Comparison of ENCODE assay signal across 11 cellular contexts in genomic region chrX:85379174-85379907, GRCh38. TPM values are rescaled to one million over a fixed set of nuclear protein-coding genes. Genes with fewer than 3 reads are reported as not detected.
A peak's percentile ranks its signal among the peaks of the same experiment; 100 is the strongest.
DNase-seq lines count a peak whose midpoint lies in the region; ATAC-seq, FAIRE-seq and TF ChIP-seq lines count a peak whose summit lies in the region.
"Had no signal": no experiment of that assay in that cellular context is flagged by ENCODE, and none has a peak within 500 bp of the region (broad histone marks: within the 10 kb centered on the region; RNA-seq: fewer than 3 reads in every experiment).

POF1B (minus strand) TSS chrX:85379665; CDS start chrX:85379454, 211 bp downstream.

- ATAC-seq in HG03159 (IDR thresholded peaks at IDR 0.05; ENCODE audit: unreplicated experiment) = peak; percentile 60
- 0 out of 3 replicates have a peak, but pooled peaks have one; percentile 42 for ATAC-seq in RWPE2 (ENCODE audit: low read depth)
- no peak for ATAC-seq in GM18511 (IDR thresholded peaks at IDR 0.05; ENCODE audit: unreplicated experiment)

- peak within 1 kb of the TSS; percentile 91 for H3K4me2 ChIP-seq in keratinocyte (ENCODE audit: control insufficient read depth, extremely low read depth, insufficient read depth, low read depth, low read length)

- TF ChIP-seq CTCF in RWPE2 (IDR thresholded peaks at IDR 0.05; ENCODE audit: poor library complexity, severe bottlenecking) = no peak
- no peak for TF ChIP-seq CTCF in keratinocyte (optimal IDR thresholded peaks at IDR 0.05 in 1 of 3, IDR thresholded peaks at IDR 0.05 in 1 of 3, conservative IDR thresholded peaks at IDR 0.05 in 1 of 3; ENCODE audit: extremely low read depth in 1 of 3, insufficient read depth in 2 of 3, low read length in 3 of 3)

- no peaks in the 10 kb centered on the region for H3K9me1 ChIP-seq in keratinocyte (ENCODE audit: control insufficient read depth, extremely low read depth, insufficient read depth, low read length)

- no peak for FAIRE-seq in keratinocyte (lab: Jason Lieb, UNC)

- H3K9me3 ChIP-seq in RWPE2 (ENCODE audit: severe bottlenecking) (no peaks in the 10 kb centered on the region), keratinocyte (ENCODE audit: control insufficient read depth, low read depth, low read length) (no peaks in the 10 kb centered on the region)
- H3K9me3 ChIP-seq: thoracic aorta had no signal

- H3K27me3 ChIP-seq in RWPE2 (ENCODE audit: insufficient read depth, poor library complexity, severe bottlenecking) = no peaks in the 10 kb centered on the region
- H3K27me3 ChIP-seq in keratinocyte (ENCODE audit: control insufficient read depth, extremely low read depth, insufficient read depth, low read length) = no peaks in the 10 kb centered on the region

- peak within 1 kb of the TSS; percentile 82 for H2AFZ ChIP-seq in keratinocyte (ENCODE audit: control insufficient read depth, low read length)

- H3K36me3 ChIP-seq in RWPE2 (ENCODE audit: low read depth) (no peaks in the 10 kb centered on the region), keratinocyte (ENCODE audit: control insufficient read depth in 2 of 2, extremely low read depth in 1 of 2, insufficient read depth in 2 of 2, low read length in 2 of 2) (no peaks in the 10 kb centered on the region)
- H3K36me3 ChIP-seq: thoracic aorta had no signal

- H3K79me2 ChIP-seq in keratinocyte (ENCODE audit: control insufficient read depth, insufficient read depth, low read length) = no peaks in the 10 kb centered on the region

- DNase-seq in DMS153 (lab: John Stamatoyannopoulos, UW) (peak; percentile 69), RWPE2 (ENCODE audit: low spot score) (no peak), keratinocyte (ENCODE audit: low read depth, low spot score) (no peak), epidermal melanocyte (ENCODE audit: insufficient read length, low spot score) (no peak), activated gamma-delta T cell (lab: John Stamatoyannopoulos, UW) (no peak), middle frontal gyrus (ENCODE audit: extremely low spot score, low spot score) (no peak)
- DNase-seq: activated CD4-positive, CD25-positive, alpha-beta regulatory T cell treated with anti-CD3 and anti-CD28 coated beads, Interleukin-2, amount 50 U/mL, for 72 hours; midbrain had no signal

- H3K4me3 ChIP-seq in RWPE2 (ENCODE audit: severe bottlenecking) (no peak within 1 kb of the TSS), keratinocyte (ENCODE audit: control insufficient read depth in 2 of 3, extremely low read depth in 1 of 3, insufficient read depth in 2 of 3, low read depth in 1 of 3, low read length in 3 of 3) (peak within 1 kb of the TSS; percentile 39 to 66 (median 62))
- H3K4me3 ChIP-seq: thoracic aorta had no signal

- H3K9ac ChIP-seq in keratinocyte (ENCODE audit: control insufficient read depth, extremely low read depth, insufficient read depth, low read length) = peak within 1 kb of the TSS; percentile 66

- dilution Hi-C loops in keratinocyte (cut with MboI; ENCODE audit: extremely low pct_ligation_motif_present, low sequenced_read_pairs) = no loop called here

- no peaks in the 10 kb centered on the region for H4K20me1 ChIP-seq in keratinocyte (ENCODE audit: control insufficient read depth, extremely low read depth, insufficient read depth, low read length)

- no peak within 1 kb of the TSS for H3K27ac ChIP-seq in RWPE2 (ENCODE audit: poor library complexity, severe bottlenecking)
- peak within 1 kb of the TSS; percentile 49 for H3K27ac ChIP-seq in keratinocyte (ENCODE audit: control insufficient read depth, insufficient read depth, low read length)
- H3K27ac ChIP-seq: thoracic aorta had no signal

- H3K4me1 ChIP-seq in RWPE2 (ENCODE audit: insufficient read depth, poor library complexity, severe bottlenecking) = no peaks in the 10 kb centered on the region
- H3K4me1 ChIP-seq in keratinocyte (ENCODE audit: control insufficient read depth, extremely low read depth, insufficient read depth, low read length) = peaks cover 4% of the 10 kb centered on the region

RNA-seq across cellular contexts. Expression of gene POF1B, which starts in this region (rescaled TPM):
- 7.8 to 11.9 TPM (median 10.4 TPM) in 3 replicates for polyA plus RNA-seq in keratinocyte
- polyA plus RNA-seq in keratinocyte (2011; ENCODE audit: low read depth) = 202 TPM
- polyA plus RNA-seq in keratinocyte (2011; cell fraction: cytosol; rRNA removed) = 6.1 and 12.4 TPM in 2 replicates
- 8.5 and 12.1 TPM in 2 replicates for polyA plus RNA-seq in keratinocyte (2011; cell fraction: nucleus; rRNA removed)
- 9.1 and 83.6 TPM in 2 replicates for polyA plus RNA-seq in keratinocyte (2012; ENCODE audit: low replicate concordance)
- 5.3 to 18.1 TPM (median 12.2 TPM) in 3 replicates for polyA minus RNA-seq in keratinocyte
- polyA minus RNA-seq in keratinocyte (2011; cell fraction: cytosol; rRNA and poly(A)+ RNA removed) = 9.4 TPM
- polyA minus RNA-seq in keratinocyte (2011; cell fraction: nucleus; rRNA and poly(A)+ RNA removed) = 8.7 and 12.1 TPM in 2 replicates
